Comparison of ENCODE assay signal across 31 cellular contexts in the genomic region with DNA sequence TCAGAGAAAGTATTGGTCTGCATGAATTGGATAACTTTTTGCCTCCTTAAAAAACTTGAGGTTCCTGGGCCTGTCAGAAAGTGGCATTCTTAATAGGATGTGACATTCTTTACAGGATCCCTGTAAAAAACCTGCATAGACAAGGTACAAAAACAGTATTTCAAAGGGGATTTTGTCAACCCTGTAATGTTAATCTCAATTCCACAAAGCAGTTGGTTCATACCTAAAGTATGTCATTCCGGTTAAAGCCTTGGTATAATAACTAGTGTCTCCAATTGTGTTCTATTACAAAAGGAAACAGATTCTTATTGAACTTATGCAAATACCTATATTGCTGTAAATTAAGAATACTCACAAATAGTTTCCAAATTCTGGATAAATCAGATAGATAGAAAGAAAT.
"Had no signal": no experiment of that assay in that cellular context is flagged by ENCODE, and none has a peak within 500 bp of the region (broad histone marks: within the 10 kb centered on the region; RNA-seq: fewer than 3 reads in every experiment).

No MANE protein-coding gene starts in this region.

- ATAC-seq: activated CD8-positive, alpha-beta memory T cell treated with anti-CD3 and anti-CD28 coated beads, Interleukin-2, amount 10 ng/mL, durations not matched to agents 7 days and 5 days; activated CD8-positive, alpha-beta T cell treated with anti-CD3 and anti-CD28 coated beads for 36 hours; activated naive CD8-positive, alpha-beta T cell treated with anti-CD3 and anti-CD28 coated beads, Interleukin-2, amount 50 U/mL, for 24 hours had no signal

- FAIRE-seq: bronchial epithelial cell, TTC549 had no signal

- H3K4me3 ChIP-seq: ascending aorta, cardiac muscle cell, colonic mucosa had no signal

- H3K9me3 ChIP-seq: ascending aorta, colonic mucosa had no signal

- DNase-seq: activated B cell treated with CpG ODN at 0.5 μM for 24 hours; activated CD4-positive, alpha-beta memory T cell treated with anti-CD3 and anti-CD28 coated beads for 36 hours; activated CD4-positive, alpha-beta T cell treated with anti-CD3 and anti-CD28 coated beads for 4 hours; activated CD4-positive, alpha-beta T cell treated with anti-CD3 and anti-CD28 coated beads, Interleukin-2, amount 10 ng/mL, durations not matched to agents 24 days and 14 days; activated CD4-positive, alpha-beta T cell treated with anti-CD3 and anti-CD28 coated beads, Interleukin-2, amount 50 U/mL, for 1 hour; activated CD4-positive, alpha-beta T cell treated with anti-CD3 and anti-CD28 coated beads, Interleukin-2, amount 50 U/mL, for 4 hours; activated CD4-positive, CD25-positive, alpha-beta regulatory T cell treated with anti-CD3 and anti-CD28 coated beads, Interleukin-2, amount 50 U/mL, for 72 hours; activated CD8-positive, alpha-beta memory T cell treated with anti-CD3 and anti-CD28 coated beads for 24 hours; activated CD8-positive, alpha-beta memory T cell treated with anti-CD3 and anti-CD28 coated beads, Interleukin-2, amount 10 ng/mL, durations not matched to agents 7 days and 5 days; activated CD8-positive, alpha-beta memory T cell treated with anti-CD3 and anti-CD28 coated beads, Interleukin-2, amount 50 U/mL, for 48 hours; activated CD8-positive, alpha-beta T cell treated with anti-CD3 and anti-CD28 coated beads for 36 hours; activated effector memory CD4-positive, alpha-beta T cell treated with Interleukin-2 at 50 U/mL for 16 hours; activated gamma-delta T cell; activated naive CD4-positive, alpha-beta T cell treated with anti-CD3 and anti-CD28 coated beads, Interleukin-2, amount 10 ng/mL, durations not matched to agents 7 days and 5 days; activated naive CD4-positive, alpha-beta T cell treated with Interleukin-2 at 50 U/mL for 16 hours; activated naive CD8-positive, alpha-beta T cell treated with anti-CD3 and anti-CD28 coated beads, Interleukin-2, amount 10 ng/mL, durations not matched to agents 7 days and 5 days; activated naive CD8-positive, alpha-beta T cell treated with anti-CD3 and anti-CD28 coated beads, Interleukin-2, amount 50 U/mL, for 24 hours; activated T-cell treated with anti-CD3 and anti-CD28 coated beads, Interleukin-2, amount 50 U/mL, for 24 hours; activated T-cell treated with anti-CD3 and anti-CD28 coated beads, Interleukin-2, amount 50 U/mL, for 48 hours; amygdala; anterior cingulate cortex; caudate nucleus; cerebellar nuclear complex; colonic mucosa; T-helper 2 cell; T-helper 9 cell had no signal

- H3K4me1 ChIP-seq: ascending aorta, colonic mucosa had no signal

- H3K27me3 ChIP-seq: ascending aorta, cardiac muscle cell, colonic mucosa had no signal

- H3K36me3 ChIP-seq: ascending aorta, cardiac muscle cell, colonic mucosa had no signal

- H3K27ac ChIP-seq: ascending aorta, cardiac muscle cell, colonic mucosa, VCaP had no signal
